Comparison of ENCODE assay signal across 2 cellular contexts in the genomic region with DNA sequence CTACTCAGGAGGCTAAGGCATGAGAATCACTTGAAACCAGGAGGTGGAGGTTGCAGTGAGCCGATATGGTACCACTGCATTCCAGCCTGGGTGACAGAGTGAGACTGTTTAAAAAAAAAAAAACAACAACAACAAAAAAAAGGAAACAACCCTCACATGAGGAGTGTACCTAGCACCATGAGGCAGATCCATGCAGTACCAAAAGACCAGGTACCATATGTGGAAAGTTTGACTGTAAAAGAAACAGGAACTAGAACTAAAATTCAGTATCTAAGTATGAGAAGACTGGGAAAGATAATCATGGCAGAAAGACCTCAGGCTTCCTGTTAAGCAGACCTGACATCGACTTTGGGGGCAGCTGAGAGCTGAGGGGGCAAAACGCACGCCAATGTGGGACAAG.
TF ChIP-seq lines count a peak whose summit lies in the region.

No MANE protein-coding gene starts in this region.

TF ChIP-seq in GM23338, 12 proteins besides CTCF, POLR2A, EP300 and RAD21 (continues in another document):
- no peak for TF ChIP-seq NANOG (IDR thresholded peaks at IDR 0.05; ENCODE audit: borderline replicate concordance)
- TF ChIP-seq, protein P1, sequence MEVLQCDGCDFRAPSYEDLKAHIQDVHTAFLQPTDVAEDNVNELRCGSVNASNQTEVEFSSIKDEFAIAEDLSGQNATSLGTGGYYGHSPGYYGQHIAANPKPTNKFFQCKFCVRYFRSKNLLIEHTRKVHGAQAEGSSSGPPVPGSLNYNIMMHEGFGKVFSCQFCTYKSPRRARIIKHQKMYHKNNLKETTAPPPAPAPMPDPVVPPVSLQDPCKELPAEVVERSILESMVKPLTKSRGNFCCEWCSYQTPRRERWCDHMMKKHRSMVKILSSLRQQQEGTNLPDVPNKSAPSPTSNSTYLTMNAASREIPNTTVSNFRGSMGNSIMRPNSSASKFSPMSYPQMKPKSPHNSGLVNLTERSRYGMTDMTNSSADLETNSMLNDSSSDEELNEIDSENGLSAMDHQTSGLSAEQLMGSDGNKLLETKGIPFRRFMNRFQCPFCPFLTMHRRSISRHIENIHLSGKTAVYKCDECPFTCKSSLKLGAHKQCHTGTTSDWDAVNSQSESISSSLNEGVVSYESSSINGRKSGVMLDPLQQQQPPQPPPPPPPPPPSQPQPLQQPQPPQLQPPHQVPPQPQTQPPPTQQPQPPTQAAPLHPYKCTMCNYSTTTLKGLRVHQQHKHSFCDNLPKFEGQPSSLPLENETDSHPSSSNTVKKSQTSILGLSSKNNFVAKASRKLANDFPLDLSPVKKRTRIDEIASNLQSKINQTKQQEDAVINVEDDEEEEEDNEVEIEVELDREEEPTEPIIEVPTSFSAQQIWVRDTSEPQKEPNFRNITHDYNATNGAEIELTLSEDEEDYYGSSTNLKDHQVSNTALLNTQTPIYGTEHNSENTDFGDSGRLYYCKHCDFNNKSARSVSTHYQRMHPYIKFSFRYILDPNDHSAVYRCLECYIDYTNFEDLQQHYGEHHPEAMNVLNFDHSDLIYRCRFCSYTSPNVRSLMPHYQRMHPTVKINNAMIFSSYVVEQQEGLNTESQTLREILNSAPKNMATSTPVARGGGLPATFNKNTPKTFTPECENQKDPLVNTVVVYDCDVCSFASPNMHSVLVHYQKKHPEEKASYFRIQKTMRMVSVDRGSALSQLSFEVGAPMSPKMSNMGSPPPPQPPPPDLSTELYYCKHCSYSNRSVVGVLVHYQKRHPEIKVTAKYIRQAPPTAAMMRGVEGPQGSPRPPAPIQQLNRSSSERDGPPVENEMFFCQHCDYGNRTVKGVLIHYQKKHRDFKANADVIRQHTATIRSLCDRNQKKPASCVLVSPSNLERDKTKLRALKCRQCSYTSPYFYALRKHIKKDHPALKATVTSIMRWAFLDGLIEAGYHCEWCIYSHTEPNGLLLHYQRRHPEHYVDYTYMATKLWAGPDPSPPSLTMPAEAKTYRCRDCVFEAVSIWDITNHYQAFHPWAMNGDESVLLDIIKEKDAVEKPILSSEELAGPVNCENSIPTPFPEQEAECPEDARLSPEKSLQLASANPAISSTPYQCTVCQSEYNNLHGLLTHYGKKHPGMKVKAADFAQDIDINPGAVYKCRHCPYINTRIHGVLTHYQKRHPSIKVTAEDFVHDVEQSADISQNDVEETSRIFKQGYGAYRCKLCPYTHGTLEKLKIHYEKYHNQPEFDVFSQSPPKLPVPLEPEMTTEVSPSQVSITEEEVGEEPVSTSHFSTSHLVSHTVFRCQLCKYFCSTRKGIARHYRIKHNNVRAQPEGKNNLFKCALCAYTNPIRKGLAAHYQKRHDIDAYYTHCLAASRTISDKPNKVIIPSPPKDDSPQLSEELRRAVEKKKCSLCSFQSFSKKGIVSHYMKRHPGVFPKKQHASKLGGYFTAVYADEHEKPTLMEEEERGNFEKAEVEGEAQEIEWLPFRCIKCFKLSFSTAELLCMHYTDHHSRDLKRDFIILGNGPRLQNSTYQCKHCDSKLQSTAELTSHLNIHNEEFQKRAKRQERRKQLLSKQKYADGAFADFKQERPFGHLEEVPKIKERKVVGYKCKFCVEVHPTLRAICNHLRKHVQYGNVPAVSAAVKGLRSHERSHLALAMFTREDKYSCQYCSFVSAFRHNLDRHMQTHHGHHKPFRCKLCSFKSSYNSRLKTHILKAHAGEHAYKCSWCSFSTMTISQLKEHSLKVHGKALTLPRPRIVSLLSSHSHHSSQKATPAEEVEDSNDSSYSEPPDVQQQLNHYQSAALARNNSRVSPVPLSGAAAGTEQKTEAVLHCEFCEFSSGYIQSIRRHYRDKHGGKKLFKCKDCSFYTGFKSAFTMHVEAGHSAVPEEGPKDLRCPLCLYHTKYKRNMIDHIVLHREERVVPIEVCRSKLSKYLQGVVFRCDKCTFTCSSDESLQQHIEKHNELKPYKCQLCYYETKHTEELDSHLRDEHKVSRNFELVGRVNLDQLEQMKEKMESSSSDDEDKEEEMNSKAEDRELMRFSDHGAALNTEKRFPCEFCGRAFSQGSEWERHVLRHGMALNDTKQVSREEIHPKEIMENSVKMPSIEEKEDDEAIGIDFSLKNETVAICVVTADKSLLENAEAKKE (CRISPR knock-in tag; IDR thresholded peaks at IDR 0.05), result no peak
- no peak for TF ChIP-seq ZNF331 (CRISPR knock-in tag; IDR thresholded peaks at IDR 0.05; ENCODE audit: low read depth)
- TF ChIP-seq ZNF114 (CRISPR knock-in tag; IDR thresholded peaks at IDR 0.05), result no peak
- no peak for TF ChIP-seq JUNB (IDR thresholded peaks at IDR 0.05; ENCODE audit: unreplicated experiment)
- TF ChIP-seq CREB1 (CRISPR knock-in tag; IDR thresholded peaks at IDR 0.05; ENCODE audit: low read depth), result no peak
- no peak for TF ChIP-seq EZH2 (IDR thresholded peaks at IDR 0.05; ENCODE audit: low read depth, unreplicated experiment)
- TF ChIP-seq EZH2phosphoT487 (IDR thresholded peaks at IDR 0.05; ENCODE audit: unreplicated experiment), result no peak
- TF ChIP-seq STAT1 (IDR thresholded peaks at IDR 0.05; ENCODE audit: unreplicated experiment), result no peak
- TF ChIP-seq POLR2AphosphoS5 (IDR thresholded peaks at IDR 0.05; ENCODE audit: low read depth), result no peak
- TF ChIP-seq, protein P2, sequence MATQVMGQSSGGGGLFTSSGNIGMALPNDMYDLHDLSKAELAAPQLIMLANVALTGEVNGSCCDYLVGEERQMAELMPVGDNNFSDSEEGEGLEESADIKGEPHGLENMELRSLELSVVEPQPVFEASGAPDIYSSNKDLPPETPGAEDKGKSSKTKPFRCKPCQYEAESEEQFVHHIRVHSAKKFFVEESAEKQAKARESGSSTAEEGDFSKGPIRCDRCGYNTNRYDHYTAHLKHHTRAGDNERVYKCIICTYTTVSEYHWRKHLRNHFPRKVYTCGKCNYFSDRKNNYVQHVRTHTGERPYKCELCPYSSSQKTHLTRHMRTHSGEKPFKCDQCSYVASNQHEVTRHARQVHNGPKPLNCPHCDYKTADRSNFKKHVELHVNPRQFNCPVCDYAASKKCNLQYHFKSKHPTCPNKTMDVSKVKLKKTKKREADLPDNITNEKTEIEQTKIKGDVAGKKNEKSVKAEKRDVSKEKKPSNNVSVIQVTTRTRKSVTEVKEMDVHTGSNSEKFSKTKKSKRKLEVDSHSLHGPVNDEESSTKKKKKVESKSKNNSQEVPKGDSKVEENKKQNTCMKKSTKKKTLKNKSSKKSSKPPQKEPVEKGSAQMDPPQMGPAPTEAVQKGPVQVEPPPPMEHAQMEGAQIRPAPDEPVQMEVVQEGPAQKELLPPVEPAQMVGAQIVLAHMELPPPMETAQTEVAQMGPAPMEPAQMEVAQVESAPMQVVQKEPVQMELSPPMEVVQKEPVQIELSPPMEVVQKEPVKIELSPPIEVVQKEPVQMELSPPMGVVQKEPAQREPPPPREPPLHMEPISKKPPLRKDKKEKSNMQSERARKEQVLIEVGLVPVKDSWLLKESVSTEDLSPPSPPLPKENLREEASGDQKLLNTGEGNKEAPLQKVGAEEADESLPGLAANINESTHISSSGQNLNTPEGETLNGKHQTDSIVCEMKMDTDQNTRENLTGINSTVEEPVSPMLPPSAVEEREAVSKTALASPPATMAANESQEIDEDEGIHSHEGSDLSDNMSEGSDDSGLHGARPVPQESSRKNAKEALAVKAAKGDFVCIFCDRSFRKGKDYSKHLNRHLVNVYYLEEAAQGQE (IDR thresholded peaks at IDR 0.05; ENCODE audit: unreplicated experiment), result no peak

TF ChIP-seq in K562, 482 proteins besides CTCF, POLR2A, EP300 and RAD21:
- TF ChIP-seq SMARCB1 (IDR thresholded peaks at IDR 0.05; ENCODE audit: insufficient read length, low read depth), result no peak
- 0 out of 2 replicates have a peak, but pooled peaks have one; percentile 0 for TF ChIP-seq ZNF316 (IDR thresholded peaks at IDR 0.05)
- TF ChIP-seq, protein P3, sequence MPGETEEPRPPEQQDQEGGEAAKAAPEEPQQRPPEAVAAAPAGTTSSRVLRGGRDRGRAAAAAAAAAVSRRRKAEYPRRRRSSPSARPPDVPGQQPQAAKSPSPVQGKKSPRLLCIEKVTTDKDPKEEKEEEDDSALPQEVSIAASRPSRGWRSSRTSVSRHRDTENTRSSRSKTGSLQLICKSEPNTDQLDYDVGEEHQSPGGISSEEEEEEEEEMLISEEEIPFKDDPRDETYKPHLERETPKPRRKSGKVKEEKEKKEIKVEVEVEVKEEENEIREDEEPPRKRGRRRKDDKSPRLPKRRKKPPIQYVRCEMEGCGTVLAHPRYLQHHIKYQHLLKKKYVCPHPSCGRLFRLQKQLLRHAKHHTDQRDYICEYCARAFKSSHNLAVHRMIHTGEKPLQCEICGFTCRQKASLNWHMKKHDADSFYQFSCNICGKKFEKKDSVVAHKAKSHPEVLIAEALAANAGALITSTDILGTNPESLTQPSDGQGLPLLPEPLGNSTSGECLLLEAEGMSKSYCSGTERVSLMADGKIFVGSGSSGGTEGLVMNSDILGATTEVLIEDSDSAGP (CRISPR knock-in tag; IDR thresholded peaks at IDR 0.05), result no peak
- TF ChIP-seq, protein P4, sequence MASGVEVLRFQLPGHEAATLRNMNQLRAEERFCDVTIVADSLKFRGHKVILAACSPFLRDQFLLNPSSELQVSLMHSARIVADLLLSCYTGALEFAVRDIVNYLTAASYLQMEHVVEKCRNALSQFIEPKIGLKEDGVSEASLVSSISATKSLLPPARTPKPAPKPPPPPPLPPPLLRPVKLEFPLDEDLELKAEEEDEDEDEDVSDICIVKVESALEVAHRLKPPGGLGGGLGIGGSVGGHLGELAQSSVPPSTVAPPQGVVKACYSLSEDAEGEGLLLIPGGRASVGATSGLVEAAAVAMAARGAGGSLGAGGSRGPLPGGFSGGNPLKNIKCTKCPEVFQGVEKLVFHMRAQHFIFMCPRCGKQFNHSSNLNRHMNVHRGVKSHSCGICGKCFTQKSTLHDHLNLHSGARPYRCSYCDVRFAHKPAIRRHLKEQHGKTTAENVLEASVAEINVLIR (CRISPR knock-in tag; IDR thresholded peaks at IDR 0.05), result no peak
- no peak for TF ChIP-seq NFE2 (IDR thresholded peaks at IDR 0.05; ENCODE audit: low read depth)
- no peak for TF ChIP-seq HNRNPH1 (optimal IDR thresholded peaks at IDR 0.05; ENCODE audit: low read depth, low read length)
- no peak for TF ChIP-seq SIRT6 (IDR thresholded peaks at IDR 0.05; ENCODE audit: low read depth, low read length)
TF ChIP-seq in K562: peak in this region for 1.
